ENCODE assay signal across 11 cellular contexts in the genomic region with DNA sequence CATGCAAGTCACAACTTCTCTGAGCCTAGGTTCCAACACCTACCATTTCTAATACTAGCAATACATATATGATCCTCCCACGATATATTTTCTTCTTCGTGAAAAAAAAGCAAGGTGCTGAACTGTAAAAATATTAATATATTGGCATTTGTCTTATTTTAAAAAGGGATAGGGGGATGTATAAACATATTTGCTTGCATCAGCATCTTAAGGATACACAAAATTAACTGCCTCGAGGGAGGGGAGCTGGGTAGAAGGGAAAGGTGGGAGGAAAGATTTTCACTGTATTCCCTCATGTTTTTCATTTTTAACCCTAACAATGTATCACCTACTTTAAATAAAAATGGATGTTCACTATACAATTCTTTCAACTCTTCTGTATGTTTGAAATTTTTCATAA. TPM values are rescaled to one million over a fixed set of nuclear protein-coding genes. Genes with fewer than 3 reads are reported as not detected.
DNase-seq lines count a peak whose midpoint lies in the region; ATAC-seq, FAIRE-seq and TF ChIP-seq lines count a peak whose summit lies in the region.
"Had no signal": no experiment of that assay in that cellular context is flagged by ENCODE, and none has a peak within 500 bp of the region (broad histone marks: within the 10 kb centered on the region; RNA-seq: fewer than 3 reads in every experiment).

No MANE protein-coding gene starts in this region.

- H3K36me3 Mint-ChIP-seq in CD4-positive, alpha-beta T cell (ENCODE audit: low read depth) = peaks cover 30% of the 10 kb centered on the region
- H3K36me3 Mint-ChIP-seq in naive thymus-derived CD8-positive, alpha-beta T cell = peaks cover 0 to 33% (median 14%) of the 10 kb centered on the region in 3 donors

- H3K9ac ChIP-seq in Karpas-422 (ENCODE audit: low read length) = peak overlapping the region; percentile 92

- TF ChIP-seq CTCF in CD4-positive, alpha-beta T cell (IDR thresholded peaks at IDR 0.05) = no peak
- TF ChIP-seq CTCF in bronchial epithelial cell (IDR thresholded peaks at IDR 0.05; ENCODE audit: insufficient read depth, low read length, severe bottlenecking) = no peak
- no peak for TF ChIP-seq CTCF in heart left ventricle (IDR thresholded peaks at IDR 0.05)

- H3K79me2 ChIP-seq in Karpas-422 (ENCODE audit: low read length) = peaks cover 73% of the 10 kb centered on the region

- no peak for DNase-seq in CD4-positive, alpha-beta T cell
- DNase-seq in Karpas-422 = no peak
- DNase-seq in bronchial epithelial cell (ENCODE audit: low read depth) = no peak
- no peak for DNase-seq in naive thymus-derived CD8-positive, alpha-beta T cell
- DNase-seq in heart left ventricle = no peak
- no peak for DNase-seq in HUDEP-2 (lab: John Stamatoyannopoulos, UW; ENCODE audit: unreplicated experiment in 76 of 76)
- no peak for DNase-seq in HuH-7 (ENCODE audit: low spot score)
- no peak for DNase-seq in posterior vena cava (ENCODE audit: low spot score)
- DNase-seq: activated T-cell treated with anti-CD3 and anti-CD28 coated beads for 4 hours, NCI-H2227 treated with DMSO at 0.1 percent for 48 hours, pancreas had no signal

- intact Hi-C loops in CD4-positive, alpha-beta T cell (cut with DNase I, micrococcal nuclease) = loop anchor here in 1 of 2 experiments (5.0 to 10.0 kb wide), 7 partner anchors 899 to 1919 kb away; a partner anchor contains a TSS
- intact Hi-C loops in heart left ventricle (cut with DNase I) (no loop called here), posterior vena cava (cut with DNase I) (no loop called here)

- POLR2A ChIA-PET in CD4-positive, alpha-beta T cell (lab: Charles Lee) = interaction anchor here (3.2 to 3.5 kb wide), 2 partner anchors 382 to 1199 kb away, joined by 8 to 12 read pairs; a partner anchor contains a TSS
- POLR2A ChIA-PET in naive thymus-derived CD8-positive, alpha-beta T cell (lab: Charles Lee) = interaction anchor here (0.6 to 1.6 kb wide), 2 partner anchors 16 to 380 kb away, joined by 3 to 7 read pairs; no protein-coding TSS in a partner anchor

- no peaks in the 10 kb centered on the region for H3K9me3 ChIP-seq in CD4-positive, alpha-beta T cell (ENCODE audit: control insufficient read depth, low read length)
- peaks cover 8% of the 10 kb centered on the region; the same call in 1 of the 2 replicates for H3K9me3 ChIP-seq in Karpas-422 (ENCODE audit: low read length)
- H3K9me3 ChIP-seq in heart left ventricle = no peaks in the 10 kb centered on the region
- H3K9me3 ChIP-seq: pancreas had no signal

- no peaks in the 10 kb centered on the region for H3K27me3 Mint-ChIP-seq in CD4-positive, alpha-beta T cell
- H3K27me3 Mint-ChIP-seq in naive thymus-derived CD8-positive, alpha-beta T cell = no peaks in the 10 kb centered on the region

- peaks cover 46% of the 10 kb centered on the region for H3K36me3 ChIP-seq in Karpas-422 (ENCODE audit: insufficient read depth, low read length)
- peaks cover 5% of the 10 kb centered on the region for H3K36me3 ChIP-seq in bronchial epithelial cell (ENCODE audit: control insufficient read depth, insufficient read depth, low read length)
- H3K36me3 ChIP-seq in heart left ventricle = peaks cover 0 to 37% (median 31%) of the 10 kb centered on the region in 9 donors

- H3K4me2 ChIP-seq in Karpas-422 (ENCODE audit: low read depth, low read length, poor library complexity, severe bottlenecking) = peak overlapping the region; percentile 73

- FAIRE-seq in bronchial epithelial cell (lab: Jason Lieb, UNC) = no peak
- FAIRE-seq: pancreas had no signal

- H3K9me2 ChIP-seq in Karpas-422 (replicated peaks; ENCODE audit: insufficient read depth, low read length) = no peaks in the 10 kb centered on the region

- peak overlapping the region; percentile 95 for H3K4me3 Mint-ChIP-seq in CD4-positive, alpha-beta T cell
- peak overlapping the region in 8 of 10 donors; percentile 47 to 92 (median 86) for H3K4me3 Mint-ChIP-seq in naive thymus-derived CD8-positive, alpha-beta T cell

- H3K27ac ChIP-seq in CD4-positive, alpha-beta T cell (ENCODE audit: low read depth, low read length) = no peak overlapping the region
- H3K27ac ChIP-seq in Karpas-422 (ENCODE audit: low read length) (peak overlapping the region; percentile 21; the same call in 1 of the 2 replicates), heart left ventricle (no peak overlapping the region)

- 72 to 84% (median 77%) methylated on average over 3 of the region's 3 CpGs for WGBS in heart left ventricle, 4 donors

- no peaks in the 10 kb centered on the region for H3K27me3 ChIP-seq in CD4-positive, alpha-beta T cell (ENCODE audit: control insufficient read depth, insufficient read depth, low read length)
- H3K27me3 ChIP-seq in Karpas-422 (ENCODE audit: low read length) (no peaks in the 10 kb centered on the region), bronchial epithelial cell (ENCODE audit: control insufficient read depth, insufficient read depth, low read length) (no peaks in the 10 kb centered on the region), heart left ventricle (no peaks in the 10 kb centered on the region)
- H3K27me3 ChIP-seq: pancreas had no signal

- peak overlapping the region; percentile 89 for H3K27ac Mint-ChIP-seq in CD4-positive, alpha-beta T cell
- H3K27ac Mint-ChIP-seq in naive thymus-derived CD8-positive, alpha-beta T cell = peak overlapping the region in 8 of 10 donors; percentile 26 to 96 (median 80)

- peaks cover 20% of the 10 kb centered on the region for H3K4me1 Mint-ChIP-seq in CD4-positive, alpha-beta T cell (ENCODE audit: low read depth)
- peaks cover 16 to 23% (median 17%) of the 10 kb centered on the region in 4 donors for H3K4me1 Mint-ChIP-seq in naive thymus-derived CD8-positive, alpha-beta T cell

- TF ChIP-seq POLR2A in heart left ventricle (IDR thresholded peaks at IDR 0.05) = no peak

- ATAC-seq in CD4-positive, alpha-beta T cell (ENCODE audit: poor library complexity) = no peak
- no peak for ATAC-seq in naive thymus-derived CD8-positive, alpha-beta T cell
- no peak for ATAC-seq in heart left ventricle

- H3K4me1 ChIP-seq in Karpas-422 (ENCODE audit: low read length) (peaks cover 30% of the 10 kb centered on the region), heart left ventricle (peaks cover 0 to 26% (median 15%) of the 10 kb centered on the region in 12 donors)

- no peak overlapping the region for H2AFZ ChIP-seq in Karpas-422 (ENCODE audit: low read length)

- H3K4me3 ChIP-seq in Karpas-422 (ENCODE audit: low read length) (peak overlapping the region; percentile 97), bronchial epithelial cell (ENCODE audit: low read depth, low read length) (peak overlapping the region; percentile 66), heart left ventricle (peak overlapping the region in 3 of 12 donors; percentile 77 to 91 (median 89))

- H4K20me1 ChIP-seq in Karpas-422 (ENCODE audit: insufficient read depth, low read depth, low read length) = no peaks in the 10 kb centered on the region

- no peaks in the 10 kb centered on the region for H3K9me3 Mint-ChIP-seq in CD4-positive, alpha-beta T cell
- H3K9me3 Mint-ChIP-seq in naive thymus-derived CD8-positive, alpha-beta T cell = no peaks in the 10 kb centered on the region

- CTCF ChIA-PET in CD4-positive, alpha-beta T cell (lab: Charles Lee) = interaction anchor here (1.4 kb wide), 1 partner anchor 1199 kb away, joined by 3 read pairs; a partner anchor contains a TSS

RNA-seq across cellular contexts. Expression of a gene that starts 1.3 kb away (rescaled TPM):
- total RNA-seq in CD4-positive, alpha-beta T cell = 10 to 100 TPM; 12.1 to 13.3 TPM
- 35.2 and 75.7 TPM in 2 replicates for total RNA-seq in Karpas-422 (2014; rRNA removed; shearing (Covaris generic); ENCODE audit: low replicate concordance)
- total RNA-seq in bronchial epithelial cell = 46.6 and 68.1 TPM in 2 replicates
- 10 to 100 TPM; 26.1 to 28.9 TPM for total RNA-seq in naive thymus-derived CD8-positive, alpha-beta T cell
- 10 to 100 TPM; 16.0 to 20.5 (median 20.1) TPM for polyA plus RNA-seq in naive thymus-derived CD8-positive, alpha-beta T cell
- total RNA-seq in heart left ventricle = 10 to 100 TPM in 4 of 9 donors, 1 to 10 TPM in 5; 8.8 to 23.3 (median 9.7) TPM
- polyA plus RNA-seq in heart left ventricle = 10 to 100 TPM in 1 of 2 donors, 1 to 10 TPM in 1; 5.6 to 17.1 TPM
- total RNA-seq in posterior vena cava = 10 to 100 TPM; 16.5 to 19.9 TPM
